23 cellular contexts compared by ENCODE assay signal in the genomic region with DNA sequence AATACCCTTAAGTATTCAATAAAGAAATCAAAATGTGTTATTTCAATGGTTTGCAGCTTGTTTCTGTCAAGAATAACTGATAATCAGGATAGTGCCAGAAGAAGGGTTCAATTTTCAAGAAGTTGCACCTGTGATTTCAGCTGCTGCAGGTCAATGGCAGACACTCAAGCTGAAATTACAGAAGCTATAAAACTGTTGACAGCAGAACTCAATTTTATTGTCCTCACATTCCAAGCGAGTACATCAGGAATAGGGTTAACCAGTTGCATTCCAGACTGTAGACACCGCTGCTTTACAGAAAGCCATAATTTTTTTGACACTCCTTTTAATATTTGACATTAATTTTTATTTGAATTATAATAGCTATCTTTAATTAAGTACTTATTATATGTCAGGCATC.
DNase-seq lines count a peak whose midpoint lies in the region; TF ChIP-seq lines count a peak whose summit lies in the region.
"Had no signal": no experiment of that assay in that cellular context is flagged by ENCODE, and none has a peak within 500 bp of the region (broad histone marks: within the 10 kb centered on the region; RNA-seq: fewer than 3 reads in every experiment).

No MANE protein-coding gene starts in this region.

- TF ChIP-seq POLR2A in stomach (IDR thresholded peaks at IDR 0.05) = no peak

- no peak for TF ChIP-seq EP300 in stomach (IDR thresholded peaks at IDR 0.05)

- no peaks in the 10 kb centered on the region for H3K36me3 ChIP-seq in stomach
- H3K36me3 ChIP-seq: BLaER1 had no signal

- H3K4me1 ChIP-seq in stomach = no peaks in the 10 kb centered on the region
- H3K4me1 ChIP-seq: BLaER1 had no signal

- intact Hi-C loops in stomach (cut with DNase I; ENCODE audit: low total_unique reads) = loop anchor here (5.0 kb wide), 1 partner anchor 122 kb away; no protein-coding TSS in a partner anchor

- WGBS in stomach, 5 donors = 69 to 86% (median 70%) methylated on average over 2 of the region's 2 CpGs

- TF ChIP-seq CTCF in 22Rv1 (IDR thresholded peaks at IDR 0.05) (no peak), VCaP (conservative IDR thresholded peaks at IDR 0.05) (no peak), stomach (IDR thresholded peaks at IDR 0.05) (no peak)

- no peaks in the 10 kb centered on the region for H3K27me3 ChIP-seq in stomach
- H3K27me3 ChIP-seq: BLaER1 had no signal

- no peaks in the 10 kb centered on the region for H3K9me3 ChIP-seq in stomach
- H3K9me3 ChIP-seq: BLaER1 had no signal

- DNase-seq in ELR (ENCODE audit: low read depth) (peak; percentile 24), NCI-H1105 (lab: John Stamatoyannopoulos, UW) (peak; percentile 50), SKM-1 (lab: John Stamatoyannopoulos, UW; ENCODE audit: unreplicated experiment) (no peak), stomach (no peak), NCI-H1436 treated with DMSO at 0.1 percent for 48 hours (lab: John Stamatoyannopoulos, UW) (no peak)
- DNase-seq: ACHN; CD4-positive, alpha-beta T cell; COR-L47; DMS79; GM23248; H9; IMR-90; MV-4-11; NCI-H187; NCI-H2107; NCI-H345; NK-92 treated with Interleukin-12 subunit alpha and Interleukin-12 subunit beta, amount 100 ng/mL, for 24 hours; SW 1271; T-helper 17 cell had no signal

- peak overlapping the region; percentile 42 for H3K27ac ChIP-seq in 22Rv1
- peak overlapping the region; percentile 84 for H3K27ac ChIP-seq in VCaP
- H3K27ac ChIP-seq in stomach = no peak overlapping the region
- H3K27ac ChIP-seq: BLaER1, GM23248, KMS-11 had no signal

- no peak overlapping the region for H3K4me3 ChIP-seq in stomach
- H3K4me3 ChIP-seq: BLaER1, GM23248 had no signal

Comparison
In these comparisons a context has a peak if more than half of its experiments do, and no peak if none do; other contexts are left out.
1. H3K27ac ChIP-seq: peak in 22Rv1 (single experiment) and VCaP (single experiment); none in stomach (0 of 5).
2. DNase-seq: peak in ELR (single experiment) and NCI-H1105 (single experiment); none in SKM-1 (single experiment), stomach (single experiment) and NCI-H1436 treated with DMSO at 0.1 percent for 48 hours (single experiment).